Comparison of ENCODE assay signal across 10 cellular contexts in genomic region chr12:47270782-47271664, GRCh38.
DNase-seq lines count a peak whose midpoint lies in the region; ATAC-seq and TF ChIP-seq lines count a peak whose summit lies in the region.
"Had no signal": no experiment of that assay in that cellular context is flagged by ENCODE, and none has a peak within 500 bp of the region (broad histone marks: within the 10 kb centered on the region; RNA-seq: fewer than 3 reads in every experiment).

No MANE protein-coding gene starts in this region.

- H2BK120ac ChIP-seq in mesendoderm (ENCODE audit: low read depth, low read length): no peak overlapping the region

- H4K5ac ChIP-seq in mesendoderm (ENCODE audit: low read length): no peak overlapping the region

- H4K20me1 ChIP-seq in Loucy (ENCODE audit: insufficient read depth, low read length, poor library complexity, severe bottlenecking): no peaks in the 10 kb centered on the region

- no peak overlapping the region for H3K27ac ChIP-seq in mesendoderm (ENCODE audit: low read depth, low read length)
- H3K27ac ChIP-seq: KMS-11 had no signal

- H3K27me3 ChIP-seq in Loucy (ENCODE audit: insufficient read depth, low read length, poor library complexity, severe bottlenecking) (no peaks in the 10 kb centered on the region), adipocyte (replicated peaks; ENCODE audit: control insufficient read depth, insufficient read depth, low read length) (peaks cover 3% of the 10 kb centered on the region), mesendoderm (ENCODE audit: insufficient read depth, low read length, poor library complexity) (no peaks in the 10 kb centered on the region)

- H3K9ac ChIP-seq in Loucy (ENCODE audit: low read depth, low read length, poor library complexity, severe bottlenecking) (peak overlapping the region; percentile 7), adipocyte (ENCODE audit: low read length) (no peak overlapping the region), mesendoderm (ENCODE audit: low read length) (no peak overlapping the region)
- H3K9ac ChIP-seq: KMS-11 had no signal

- DNase-seq in Caki2 (ENCODE audit: low read depth) (peak; percentile 95), adipocyte (ENCODE audit: low read depth) (peak; percentile 62), mesendoderm (no peak), NCI-H1694 treated with DMSO at 0.1 percent for 48 hours (lab: John Stamatoyannopoulos, UW) (no peak), NCI-H526 treated with DMSO at 0.1 percent for 48 hours (lab: John Stamatoyannopoulos, UW) (no peak)

- no peak overlapping the region for H3K23ac ChIP-seq in mesendoderm (ENCODE audit: low read length)

- peak overlapping the region; percentile 37 for H3K4ac ChIP-seq in mesendoderm (ENCODE audit: low read depth, low read length)

- H3K36me3 ChIP-seq in Loucy (ENCODE audit: insufficient read depth, low read length) (no peaks in the 10 kb centered on the region), adipocyte (ENCODE audit: control insufficient read depth, insufficient read depth, low read length, severe bottlenecking) (no peaks in the 10 kb centered on the region), mesendoderm (ENCODE audit: control insufficient read depth, insufficient read depth, low read length) (no peaks in the 10 kb centered on the region)

- no peaks in the 10 kb centered on the region for H3K9me3 ChIP-seq in Loucy (ENCODE audit: insufficient read depth, low read depth, low read length)
- H3K9me3 ChIP-seq in adipocyte (ENCODE audit: control insufficient read depth, low read length): no peaks in the 10 kb centered on the region

- H4K8ac ChIP-seq in mesendoderm (ENCODE audit: low read depth, low read length): no peak overlapping the region

- H3K79me2 ChIP-seq in Loucy (ENCODE audit: insufficient read depth, low read length) (no peaks in the 10 kb centered on the region), mesendoderm (ENCODE audit: control insufficient read depth, insufficient read depth, low read length) (no peaks in the 10 kb centered on the region)

- no peak for TF ChIP-seq CTCF in Loucy (conservative IDR thresholded peaks at IDR 0.05; ENCODE audit: low read length)

- no peak overlapping the region for H2AFZ ChIP-seq in Loucy (ENCODE audit: low read length)

- H3K18ac ChIP-seq in mesendoderm (ENCODE audit: low read length): no peak overlapping the region

- no peaks in the 10 kb centered on the region for H3K79me1 ChIP-seq in mesendoderm (ENCODE audit: low read length)

- H3K4me2 ChIP-seq in Loucy (ENCODE audit: low read depth, low read length, poor library complexity, severe bottlenecking) (peak overlapping the region; percentile 50), mesendoderm (ENCODE audit: low read length) (no peak overlapping the region)
- H3K4me2 ChIP-seq: KMS-11 had no signal

- H3F3A ChIP-seq in Loucy (ENCODE audit: low read depth): no peaks in the 10 kb centered on the region

- peak overlapping the region; percentile 13 for H2BK15ac ChIP-seq in mesendoderm (replicated peaks; ENCODE audit: low read depth)

- no CpG with 5 or more reads among the region's 4 CpGs for WGBS in mesendoderm (ENCODE audit: extremely low coverage, insufficient coverage, low lambda C conversion rate)

- in situ Hi-C loops in Caki2 (cut with HindIII; ENCODE audit: low pct_unique_long_range_greater_than_20kb, low sequenced_read_pairs): no loop called here

- no peak overlapping the region for H2AK5ac ChIP-seq in mesendoderm (ENCODE audit: low read length)

- ATAC-seq in HG03045 (IDR thresholded peaks at IDR 0.05; ENCODE audit: unreplicated experiment) (no peak), GM18909 (IDR thresholded peaks at IDR 0.05; ENCODE audit: poor library complexity, unreplicated experiment) (no peak)
- ATAC-seq: natural killer cell treated with Interleukin-12 subunit alpha and Interleukin-12 subunit beta and Interleukin-15 and Interleukin-18, amount 100 ng/mL, for 72 hours had no signal

- no peak overlapping the region for H2BK5ac ChIP-seq in mesendoderm (ENCODE audit: low read length)

- H3K9me2 ChIP-seq in Loucy (replicated peaks; ENCODE audit: low read depth, low read length): no peaks in the 10 kb centered on the region

- H3K4me1 ChIP-seq in Loucy (ENCODE audit: insufficient read depth, low read length, poor library complexity, severe bottlenecking) (peaks cover 58% of the 10 kb centered on the region), adipocyte (ENCODE audit: control insufficient read depth, insufficient read depth, low read length) (no peaks in the 10 kb centered on the region), mesendoderm (ENCODE audit: control insufficient read depth, low read depth, low read length) (peaks cover 1% of the 10 kb centered on the region)

- H3K4me3 ChIP-seq in Loucy (ENCODE audit: low read length, poor library complexity, severe bottlenecking) (peak overlapping the region; percentile 12), adipocyte (ENCODE audit: low read length) (no peak overlapping the region), mesendoderm (ENCODE audit: low read length) (no peak overlapping the region)

- no peak overlapping the region for H3K56ac ChIP-seq in mesendoderm (ENCODE audit: low read length)

Comparison
In these comparisons a context has a peak if more than half of its experiments do, and no peak if none do; other contexts are left out.
1. DNase-seq: peak in Caki2 (single experiment) and adipocyte (single experiment); none in mesendoderm (single experiment), NCI-H1694 treated with DMSO at 0.1 percent for 48 hours (single experiment) and NCI-H526 treated with DMSO at 0.1 percent for 48 hours (single experiment).